In genomic region chr10:6695519-6695918, GRCh38 we compare ENCODE assay signal across 24 cellular contexts.
A peak's percentile ranks its signal among the peaks of the same experiment; 100 is the strongest.
DNase-seq lines count a peak whose midpoint lies in the region; ATAC-seq, FAIRE-seq and TF ChIP-seq lines count a peak whose summit lies in the region.
"Had no signal": no experiment of that assay in that cellular context is flagged by ENCODE, and none has a peak within 500 bp of the region (broad histone marks: within the 10 kb centered on the region; RNA-seq: fewer than 3 reads in every experiment).

No MANE protein-coding gene starts in this region.

- no peak for TF ChIP-seq POLR2A in K562 (conservative IDR thresholded peaks at IDR 0.05)

- no peaks in the 10 kb centered on the region for H4K20me1 ChIP-seq in K562 (replicated peaks; ENCODE audit: control insufficient read depth, insufficient read depth, low read length)
- H4K20me1 ChIP-seq: BLaER1 had no signal

- H3K4me3 ChIP-seq in HEK293 (ENCODE audit: low read depth, low read length), result no peak overlapping the region
- no peak overlapping the region for H3K4me3 ChIP-seq in K562
- H3K4me3 ChIP-seq: BLaER1, GM12878, GM23248 had no signal

- intact Hi-C loops in activated CD4-positive, alpha-beta T cell treated with anti-CD3 and anti-CD28 coated beads for 36 hours (cut with DNase I, micrococcal nuclease), result no loop called here
- intact Hi-C loops in K562 (cut with micrococcal nuclease), result no loop called here

- no peaks in the 10 kb centered on the region for H3K36me3 Mint-ChIP-seq in activated CD4-positive, alpha-beta T cell treated with anti-CD3 and anti-CD28 coated beads for 36 hours (ENCODE audit: low read depth)
- no peaks in the 10 kb centered on the region for H3K36me3 Mint-ChIP-seq in activated T-cell treated with anti-CD3 and anti-CD28 coated beads, Interleukin-2, amount 50 U/mL, for 72 hours (ENCODE audit: insufficient read depth in 2 of 2)
- H3K36me3 Mint-ChIP-seq: CD4-positive, CD25-positive, alpha-beta regulatory T cell; CD8-positive, alpha-beta T cell had no signal

- no peak overlapping the region for H3K4me2 ChIP-seq in K562 (ENCODE audit: insufficient read depth, low read length)
- H3K4me2 ChIP-seq: BLaER1 had no signal

- H3K9me3 ChIP-seq in HEK293 (ENCODE audit: control insufficient read depth, insufficient read depth, low read depth, low read length), result no peaks in the 10 kb centered on the region
- H3K9me3 ChIP-seq in K562 (replicated peaks; ENCODE audit: control insufficient read depth, insufficient read depth, low read depth, low read length), result no peaks in the 10 kb centered on the region
- H3K9me3 ChIP-seq: BLaER1, Caco-2 had no signal

- peak overlapping the region; percentile 34 for H3K27ac Mint-ChIP-seq in activated CD4-positive, alpha-beta T cell treated with anti-CD3 and anti-CD28 coated beads for 36 hours
- H3K27ac Mint-ChIP-seq in activated T-cell treated with anti-CD3 and anti-CD28 coated beads, Interleukin-2, amount 50 U/mL, for 72 hours, result peak overlapping the region; percentile 9
- H3K27ac Mint-ChIP-seq: B cell; CD4-positive, CD25-positive, alpha-beta regulatory T cell; CD8-positive, alpha-beta T cell; HFFc6 had no signal

- H3K27ac ChIP-seq in HEK293 (ENCODE audit: extremely low read depth, low read depth, low read length) (no peak overlapping the region), K562 (ENCODE audit: extremely low read depth, low read depth, low read length) (no peak overlapping the region)
- H3K27ac ChIP-seq: 22Rv1, BLaER1, C4-2B, GM23248 had no signal

- CTCF ChIA-PET in activated CD4-positive, alpha-beta T cell treated with anti-CD3 and anti-CD28 coated beads for 36 hours (lab: Charles Lee), result interaction anchor here (2.1 kb wide), 1 partner anchor 16 kb away, joined by 5 read pairs; no protein-coding TSS in a partner anchor
- CTCF ChIA-PET in HEK293 (lab: Yijun Ruan, JAX), result interaction anchor here (0.6 kb wide), 1 partner anchor 850 kb away, joined by 4 read pairs; no protein-coding TSS in a partner anchor
- CTCF ChIA-PET in K562 (lab: Yijun Ruan, JAX; ENCODE audit: low intra/inter-chr PET ratio), result no interaction called here

- DNase-seq in activated CD4-positive, alpha-beta T cell treated with anti-CD3 and anti-CD28 coated beads for 36 hours, result no peak
- no peak for DNase-seq in activated CD4-positive, alpha-beta T cell treated with anti-CD3 and anti-CD28 coated beads, Interleukin-2, amount 50 U/mL, for 1 hour
- DNase-seq in activated T-cell treated with anti-CD3 and anti-CD28 coated beads, Interleukin-2, amount 50 U/mL, for 72 hours, result no peak
- no peak for DNase-seq in activated T-cell treated with anti-CD3 and anti-CD28 coated beads, Interleukin-2, amount 50 U/mL, for 1 hour
- DNase-seq in K562 (ENCODE audit: extremely low read depth in 1 of 4, low spot score in 3 of 4), result no peak
- DNase-seq in HCEC 1CT, result no peak
- DNase-seq: Caco-2; CD4-positive, CD25-positive, alpha-beta regulatory T cell; CD8-positive, alpha-beta T cell; DMS79; GDM1; H7 had no signal

- POLR2A ChIA-PET in activated CD4-positive, alpha-beta T cell treated with anti-CD3 and anti-CD28 coated beads for 36 hours (lab: Charles Lee), result no interaction called here
- POLR2A ChIA-PET in HEK293 (lab: Yijun Ruan, JAX), result no interaction called here
- POLR2A ChIA-PET in K562 (lab: Yijun Ruan, JAX), result no interaction called here

- no peak overlapping the region for H3K4me3 Mint-ChIP-seq in activated CD4-positive, alpha-beta T cell treated with anti-CD3 and anti-CD28 coated beads for 36 hours
- H3K4me3 Mint-ChIP-seq in activated T-cell treated with anti-CD3 and anti-CD28 coated beads, Interleukin-2, amount 50 U/mL, for 72 hours, result no peak overlapping the region
- H3K4me3 Mint-ChIP-seq: B cell; CD4-positive, CD25-positive, alpha-beta regulatory T cell; CD8-positive, alpha-beta T cell; HFFc6 had no signal

- peaks cover 18 to 23% of the 10 kb centered on the region in 2 experiments for H3K27me3 ChIP-seq in K562 (ENCODE audit: control insufficient read depth in 2 of 2, insufficient read depth in 2 of 2, low read length in 2 of 2)
- H3K27me3 ChIP-seq: BLaER1 had no signal

- no peaks in the 10 kb centered on the region for H3K9me1 ChIP-seq in K562 (ENCODE audit: control insufficient read depth, insufficient read depth, low read length)

- TF ChIP-seq EP300 in K562 (IDR thresholded peaks at IDR 0.05; ENCODE audit: low read length), result no peak

- FAIRE-seq in K562 (lab: Jason Lieb, UNC), result no peak
- FAIRE-seq: A204.1, GM12878, GM19239, H1 had no signal

- H3K9ac ChIP-seq in K562 (ENCODE audit: insufficient read depth in 1 of 2, low read depth in 2 of 2, low read length in 2 of 2), result no peak overlapping the region
- H3K9ac ChIP-seq: BLaER1, GM23248 had no signal

- H3K9me3 Mint-ChIP-seq in activated CD4-positive, alpha-beta T cell treated with anti-CD3 and anti-CD28 coated beads for 36 hours (ENCODE audit: low read depth), result no peaks in the 10 kb centered on the region
- H3K9me3 Mint-ChIP-seq in activated T-cell treated with anti-CD3 and anti-CD28 coated beads, Interleukin-2, amount 50 U/mL, for 72 hours, result no peaks in the 10 kb centered on the region
- H3K9me3 Mint-ChIP-seq: CD4-positive, CD25-positive, alpha-beta regulatory T cell; CD8-positive, alpha-beta T cell; HFFc6 had no signal

- BruUV-seq in K562 (replicated peaks; lab: Mats Ljungman, UMichigan), result no TSS peak

- H3K79me2 ChIP-seq in K562 (ENCODE audit: control insufficient read depth, insufficient read depth, low read length), result no peaks in the 10 kb centered on the region

- peak; percentile 42 for ATAC-seq in activated CD4-positive, alpha-beta T cell treated with anti-CD3 and anti-CD28 coated beads for 36 hours
- no peak for ATAC-seq in activated T-cell treated with anti-CD3 and anti-CD28 coated beads, Interleukin-2, amount 50 U/mL, for 72 hours (replicated peaks in 1 of 2)
- no peak for ATAC-seq in K562
- ATAC-seq: CD8-positive, alpha-beta T cell; GM12878; HCT116 had no signal

- TF ChIP-seq RAD21 in K562 (CRISPR knock-in tag; conservative IDR thresholded peaks at IDR 0.05 in 1 of 2, IDR thresholded peaks at IDR 0.05 in 1 of 2), result no peak

- H3K4me1 Mint-ChIP-seq in activated CD4-positive, alpha-beta T cell treated with anti-CD3 and anti-CD28 coated beads for 36 hours, result peaks cover 13% of the 10 kb centered on the region
- H3K4me1 Mint-ChIP-seq in activated T-cell treated with anti-CD3 and anti-CD28 coated beads, Interleukin-2, amount 50 U/mL, for 72 hours (ENCODE audit: low read depth), result peaks cover 15% of the 10 kb centered on the region
- H3K4me1 Mint-ChIP-seq: B cell; CD4-positive, CD25-positive, alpha-beta regulatory T cell had no signal

- H3K27me3 Mint-ChIP-seq in activated CD4-positive, alpha-beta T cell treated with anti-CD3 and anti-CD28 coated beads for 36 hours, result peaks cover 4% of the 10 kb centered on the region
- peaks cover 28% of the 10 kb centered on the region for H3K27me3 Mint-ChIP-seq in activated T-cell treated with anti-CD3 and anti-CD28 coated beads, Interleukin-2, amount 50 U/mL, for 72 hours (ENCODE audit: low read depth)

- no peaks in the 10 kb centered on the region for H3K4me1 ChIP-seq in HEK293 (ENCODE audit: control insufficient read depth, insufficient read depth, low read length)
- no peaks in the 10 kb centered on the region for H3K4me1 ChIP-seq in K562 (replicated peaks in 1 of 2; ENCODE audit: control insufficient read depth in 2 of 2, insufficient read depth in 2 of 2, low read length in 2 of 2)
- H3K4me1 ChIP-seq: BLaER1, Caco-2 had no signal

- H3K36me3 ChIP-seq in HEK293 (ENCODE audit: control insufficient read depth in 2 of 2, insufficient read depth in 1 of 2, low read length in 2 of 2), result no peaks in the 10 kb centered on the region
- H3K36me3 ChIP-seq in K562 (ENCODE audit: control insufficient read depth, insufficient read depth, low read length), result no peaks in the 10 kb centered on the region
- H3K36me3 ChIP-seq: BLaER1 had no signal

- in situ Hi-C loops in K562 (cut with MboI), result loop anchor here (25.0 kb wide), 1 partner anchor 717 kb away; the partner anchor contains the start of gene SFMBT2

- TF ChIP-seq CTCF in HEK293 (tag by site-specific recombination; IDR thresholded peaks at IDR 0.05) (no peak), K562 (IDR thresholded peaks at IDR 0.05 in 2 of 3, conservative IDR thresholded peaks at IDR 0.05 in 1 of 3; ENCODE audit: insufficient read depth in 2 of 3, low read depth in 1 of 3, low read length in 3 of 3) (no peak)

- 0% methylated on average over 1 of the region's 1 CpG for WGBS in K562 (ENCODE audit: insufficient coverage, low coverage, missing lambda C conversion rate)

- no peak overlapping the region for H2AFZ ChIP-seq in K562 (ENCODE audit: low read depth, low read length)
- H2AFZ ChIP-seq: GM23248 had no signal

TF ChIP-seq in HEK293, 187 proteins besides CTCF, POLR2A, EP300 and RAD21:
- TF ChIP-seq ZNF211 (tag by site-specific recombination; IDR thresholded peaks at IDR 0.05; ENCODE audit: low read depth), result no peak
- TF ChIP-seq, protein P1, sequence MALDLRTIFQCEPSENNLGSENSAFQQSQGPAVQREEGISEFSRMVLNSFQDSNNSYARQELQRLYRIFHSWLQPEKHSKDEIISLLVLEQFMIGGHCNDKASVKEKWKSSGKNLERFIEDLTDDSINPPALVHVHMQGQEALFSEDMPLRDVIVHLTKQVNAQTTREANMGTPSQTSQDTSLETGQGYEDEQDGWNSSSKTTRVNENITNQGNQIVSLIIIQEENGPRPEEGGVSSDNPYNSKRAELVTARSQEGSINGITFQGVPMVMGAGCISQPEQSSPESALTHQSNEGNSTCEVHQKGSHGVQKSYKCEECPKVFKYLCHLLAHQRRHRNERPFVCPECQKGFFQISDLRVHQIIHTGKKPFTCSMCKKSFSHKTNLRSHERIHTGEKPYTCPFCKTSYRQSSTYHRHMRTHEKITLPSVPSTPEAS (tag by site-specific recombination; IDR thresholded peaks at IDR 0.05), result peak; percentile 90

TF ChIP-seq in K562, 482 proteins besides CTCF, POLR2A, EP300 and RAD21:
- no peak for TF ChIP-seq ZNF584 (CRISPR knock-in tag; IDR thresholded peaks at IDR 0.05; ENCODE audit: low read depth)
- TF ChIP-seq OTX1 (CRISPR knock-in tag; IDR thresholded peaks at IDR 0.05), result peak; percentile 24; the same call in 1 of the 2 replicates
